15 cellular contexts compared by ENCODE assay signal in genomic region chr11:76314741-76315090, GRCh38.
DNase-seq lines count a peak whose midpoint lies in the region; ATAC-seq and TF ChIP-seq lines count a peak whose summit lies in the region.
"Had no signal": no experiment of that assay in that cellular context is flagged by ENCODE, and none has a peak within 500 bp of the region (broad histone marks: within the 10 kb centered on the region; RNA-seq: fewer than 3 reads in every experiment).

No MANE protein-coding gene starts in this region.

- no peaks in the 10 kb centered on the region for H3K4me1 Mint-ChIP-seq in activated T-cell treated with anti-CD3 and anti-CD28 coated beads, Interleukin-2, amount 50 U/mL, for 4 hours (ENCODE audit: low read depth)
- H3K4me1 Mint-ChIP-seq: activated CD4-positive, alpha-beta T cell treated with anti-CD3 and anti-CD28 coated beads, Interleukin-2, amount 10 ng/mL, durations not matched to agents 24 days and 14 days; activated naive CD8-positive, alpha-beta T cell treated with anti-CD3 and anti-CD28 coated beads for 36 hours had no signal

- peak; percentile 14 for DNase-seq in 8988T
- DNase-seq in H4 (ENCODE audit: low spot score) = peak; percentile 29
- DNase-seq in astrocyte of the cerebellum (ENCODE audit: low read depth) = peak; percentile 13
- DNase-seq in iris pigment epithelial cell (ENCODE audit: low read depth) = peak; percentile 65
- no peak for DNase-seq in NCI-H2029 (lab: John Stamatoyannopoulos, UW)
- DNase-seq in activated T-cell treated with anti-CD3 and anti-CD28 coated beads, Interleukin-2, amount 50 U/mL, for 4 hours = no peak
- no peak for DNase-seq in DMS114 treated with DMSO at 0.1 percent for 48 hours (lab: John Stamatoyannopoulos, UW; ENCODE audit: unreplicated experiment)
- DNase-seq: ACHN; activated CD4-positive, alpha-beta T cell treated with anti-CD3 and anti-CD28 coated beads, Interleukin-2, amount 10 ng/mL, durations not matched to agents 24 days and 14 days; activated naive CD8-positive, alpha-beta T cell treated with anti-CD3 and anti-CD28 coated beads for 36 hours; GOT3; NCI-H1048; SHP77 treated with DMSO at 0.1 percent for 48 hours; spleen had no signal

- no peak overlapping the region for H3K4me3 ChIP-seq in astrocyte of the cerebellum (ENCODE audit: low read depth, low read length)
- H3K4me3 ChIP-seq: spleen had no signal

- TF ChIP-seq CTCF in astrocyte of the cerebellum (IDR thresholded peaks at IDR 0.05; ENCODE audit: low read depth, low read length, missing control alignments) = no peak

- in situ Hi-C loops in astrocyte of the cerebellum (cut with HindIII; ENCODE audit: low sequenced_read_pairs) = no loop called here

- peaks cover 8% of the 10 kb centered on the region for H3K27me3 Mint-ChIP-seq in activated T-cell treated with anti-CD3 and anti-CD28 coated beads, Interleukin-2, amount 50 U/mL, for 4 hours (ENCODE audit: low read depth)
- H3K27me3 Mint-ChIP-seq: activated naive CD8-positive, alpha-beta T cell treated with anti-CD3 and anti-CD28 coated beads for 36 hours had no signal

- H3K36me3 Mint-ChIP-seq in activated T-cell treated with anti-CD3 and anti-CD28 coated beads, Interleukin-2, amount 50 U/mL, for 4 hours (ENCODE audit: insufficient read depth) = no peaks in the 10 kb centered on the region
- H3K36me3 Mint-ChIP-seq: activated naive CD8-positive, alpha-beta T cell treated with anti-CD3 and anti-CD28 coated beads for 36 hours had no signal

- no peak for ATAC-seq in activated T-cell treated with anti-CD3 and anti-CD28 coated beads, Interleukin-2, amount 50 U/mL, for 4 hours
- no peak for ATAC-seq in GM21576 (IDR thresholded peaks at IDR 0.05; ENCODE audit: unreplicated experiment)

- H3K4me3 Mint-ChIP-seq in activated T-cell treated with anti-CD3 and anti-CD28 coated beads, Interleukin-2, amount 50 U/mL, for 4 hours = no peak overlapping the region
- H3K4me3 Mint-ChIP-seq: activated CD4-positive, alpha-beta T cell treated with anti-CD3 and anti-CD28 coated beads, Interleukin-2, amount 10 ng/mL, durations not matched to agents 24 days and 14 days; activated naive CD8-positive, alpha-beta T cell treated with anti-CD3 and anti-CD28 coated beads for 36 hours had no signal

- no peaks in the 10 kb centered on the region for H3K9me3 Mint-ChIP-seq in activated T-cell treated with anti-CD3 and anti-CD28 coated beads, Interleukin-2, amount 50 U/mL, for 4 hours
- H3K9me3 Mint-ChIP-seq: activated CD4-positive, alpha-beta T cell treated with anti-CD3 and anti-CD28 coated beads, Interleukin-2, amount 10 ng/mL, durations not matched to agents 24 days and 14 days; activated naive CD8-positive, alpha-beta T cell treated with anti-CD3 and anti-CD28 coated beads for 36 hours had no signal

Comparison
In these comparisons a context has a peak if more than half of its experiments do, and no peak if none do; other contexts are left out.
1. DNase-seq: peak in 8988T (single experiment), H4 (single experiment), astrocyte of the cerebellum (single experiment) and iris pigment epithelial cell (single experiment); none in NCI-H2029 (single experiment), activated T-cell treated with anti-CD3 and anti-CD28 coated beads, Interleukin-2, amount 50 U/mL, for 4 hours (single experiment) and DMS114 treated with DMSO at 0.1 percent for 48 hours (single experiment).